In the genomic region with DNA sequence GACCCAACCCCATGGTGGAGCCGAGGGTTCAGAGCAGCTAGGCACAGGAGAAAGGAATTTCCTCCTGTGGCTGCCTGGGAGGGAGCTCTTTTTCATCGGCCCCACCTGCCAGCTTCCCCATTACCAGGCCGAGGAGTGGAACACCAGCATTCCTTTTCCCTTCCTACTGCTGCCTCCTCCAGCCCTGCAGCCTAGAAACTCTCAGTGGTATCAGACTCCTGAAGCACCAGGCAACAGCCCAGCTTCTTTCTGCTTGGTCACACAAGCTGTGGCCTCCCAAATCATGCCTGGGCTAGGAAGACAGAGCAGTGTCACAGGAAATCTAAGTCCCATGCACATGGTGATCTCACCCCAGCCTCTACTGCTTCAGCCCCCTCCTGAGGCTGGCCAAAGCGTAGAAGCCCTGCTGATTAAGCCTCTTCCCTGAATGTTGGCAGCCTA, we compare ENCODE assay signal across 14 cellular contexts. TPM values are rescaled to one million over a fixed set of nuclear protein-coding genes. Genes with fewer than 3 reads are reported as not detected.
A peak's percentile ranks its signal among the peaks of the same experiment; 100 is the strongest.
DNase-seq lines count a peak whose midpoint lies in the region; ATAC-seq and TF ChIP-seq lines count a peak whose summit lies in the region.
"Had no signal": no experiment of that assay in that cellular context is flagged by ENCODE, and none has a peak within 500 bp of the region (broad histone marks: within the 10 kb centered on the region; RNA-seq: fewer than 3 reads in every experiment).

No MANE protein-coding gene starts in this region.

- H3K4me1 ChIP-seq in thyroid gland, result peaks cover 0 to 6% of the 10 kb centered on the region in 2 donors
- H3K4me1 ChIP-seq in osteoblast (ENCODE audit: insufficient read depth, low read length), result no peaks in the 10 kb centered on the region
- H3K4me1 ChIP-seq: breast epithelium had no signal

- H2AFZ ChIP-seq in osteoblast (ENCODE audit: low read length), result no peak overlapping the region

- H4K20me1 ChIP-seq in osteoblast (ENCODE audit: insufficient read depth, low read length), result peaks cover 5% of the 10 kb centered on the region

- POLR2A ChIA-PET in T-cell (lab: Charles Lee), result interaction anchor here (0.6 kb wide), 2 partner anchors 30 to 106 kb away, joined by 3 read pairs; no protein-coding TSS in a partner anchor

- intact Hi-C loops in activated naive CD4-positive, alpha-beta T cell treated with anti-CD3 and anti-CD28 coated beads for 36 hours (cut with micrococcal nuclease), result loop anchor here (1.0 to 2.0 kb wide), 3 partner anchors 19 to 83 kb away; no protein-coding TSS in a partner anchor
- intact Hi-C loops in thyroid gland (cut with DNase I), result no loop called here

- ATAC-seq in T-cell (replicated peaks in 1 of 4), result no peak
- no peak for ATAC-seq in stimulated activated naive CD8-positive, alpha-beta T cell treated with anti-CD3 and anti-CD28 coated beads, Interleukin-15, amount 100 ng/mL, for 72 hours

- H3K27ac Mint-ChIP-seq in activated naive CD4-positive, alpha-beta T cell treated with anti-CD3 and anti-CD28 coated beads, Interleukin-2, amount 10 ng/mL, durations not matched to agents 7 days and 5 days, result peak overlapping the region; percentile 49
- no peak overlapping the region for H3K27ac Mint-ChIP-seq in activated naive CD4-positive, alpha-beta T cell treated with anti-CD3 and anti-CD28 coated beads for 36 hours
- H3K27ac Mint-ChIP-seq in T-cell, result peak overlapping the region; percentile 66 to 90
- no peak overlapping the region for H3K27ac Mint-ChIP-seq in stimulated activated naive CD8-positive, alpha-beta T cell treated with anti-CD3 and anti-CD28 coated beads, Interleukin-15, amount 100 ng/mL, for 72 hours

- WGBS in thyroid gland, 2 donors, result 83% methylated on average over 1 of the region's 4 CpGs; no CpG with 5 or more reads in 1 of the 2 donors

- H3K4me3 Mint-ChIP-seq in activated naive CD4-positive, alpha-beta T cell treated with anti-CD3 and anti-CD28 coated beads, Interleukin-2, amount 10 ng/mL, durations not matched to agents 7 days and 5 days, result no peak overlapping the region
- no peak overlapping the region for H3K4me3 Mint-ChIP-seq in activated naive CD4-positive, alpha-beta T cell treated with anti-CD3 and anti-CD28 coated beads for 36 hours
- peak overlapping the region; percentile 73 to 84 (median 75) for H3K4me3 Mint-ChIP-seq in T-cell
- H3K4me3 Mint-ChIP-seq in stimulated activated naive CD8-positive, alpha-beta T cell treated with anti-CD3 and anti-CD28 coated beads, Interleukin-15, amount 100 ng/mL, for 72 hours, result no peak overlapping the region

- peaks cover 75% of the 10 kb centered on the region for H3K27me3 Mint-ChIP-seq in activated naive CD4-positive, alpha-beta T cell treated with anti-CD3 and anti-CD28 coated beads, Interleukin-2, amount 10 ng/mL, durations not matched to agents 7 days and 5 days
- H3K27me3 Mint-ChIP-seq in activated naive CD4-positive, alpha-beta T cell treated with anti-CD3 and anti-CD28 coated beads for 36 hours (ENCODE audit: low read depth), result peaks cover 17% of the 10 kb centered on the region
- peaks cover 6 to 27% of the 10 kb centered on the region in 2 donors for H3K27me3 Mint-ChIP-seq in T-cell
- H3K27me3 Mint-ChIP-seq in stimulated activated naive CD8-positive, alpha-beta T cell treated with anti-CD3 and anti-CD28 coated beads, Interleukin-15, amount 100 ng/mL, for 72 hours, result peaks cover 60% of the 10 kb centered on the region

- H3K9me3 Mint-ChIP-seq in activated naive CD4-positive, alpha-beta T cell treated with anti-CD3 and anti-CD28 coated beads, Interleukin-2, amount 10 ng/mL, durations not matched to agents 7 days and 5 days, result no peaks in the 10 kb centered on the region
- H3K9me3 Mint-ChIP-seq in activated naive CD4-positive, alpha-beta T cell treated with anti-CD3 and anti-CD28 coated beads for 36 hours, result no peaks in the 10 kb centered on the region
- H3K9me3 Mint-ChIP-seq in T-cell, result no peaks in the 10 kb centered on the region
- H3K9me3 Mint-ChIP-seq in stimulated activated naive CD8-positive, alpha-beta T cell treated with anti-CD3 and anti-CD28 coated beads, Interleukin-15, amount 100 ng/mL, for 72 hours, result no peaks in the 10 kb centered on the region
- H3K9me3 Mint-ChIP-seq: activated B cell treated with CpG ODN at 0.5 μM for 24 hours; activated T-helper 2 cell treated with anti-CD3 and anti-CD28 coated beads, Interferon-gamma antibody, Interleukin-2, Interleukin-4, amounts not matched to agents 10 μg/mL and 5 μg/mL and 100 μg/mL, durations not matched to agents 14 hours and 24 hours and 36 hours had no signal

- H3K36me3 Mint-ChIP-seq in activated naive CD4-positive, alpha-beta T cell treated with anti-CD3 and anti-CD28 coated beads, Interleukin-2, amount 10 ng/mL, durations not matched to agents 7 days and 5 days, result no peaks in the 10 kb centered on the region
- H3K36me3 Mint-ChIP-seq in activated naive CD4-positive, alpha-beta T cell treated with anti-CD3 and anti-CD28 coated beads for 36 hours (ENCODE audit: low read depth), result no peaks in the 10 kb centered on the region
- no peaks in the 10 kb centered on the region for H3K36me3 Mint-ChIP-seq in T-cell

- H3K4me3 ChIP-seq in thyroid gland (replicated peaks in 1 of 3) (no peak overlapping the region), osteoblast (ENCODE audit: insufficient read depth, low read length) (no peak overlapping the region)
- H3K4me3 ChIP-seq: breast epithelium had no signal

- H3K4me1 Mint-ChIP-seq in activated naive CD4-positive, alpha-beta T cell treated with anti-CD3 and anti-CD28 coated beads, Interleukin-2, amount 10 ng/mL, durations not matched to agents 7 days and 5 days, result peaks cover 47% of the 10 kb centered on the region
- H3K4me1 Mint-ChIP-seq in activated naive CD4-positive, alpha-beta T cell treated with anti-CD3 and anti-CD28 coated beads for 36 hours (ENCODE audit: low read depth), result peaks cover 31% of the 10 kb centered on the region
- H3K4me1 Mint-ChIP-seq in T-cell, result peaks cover 35 to 74% (median 69%) of the 10 kb centered on the region in 3 donors
- H3K4me1 Mint-ChIP-seq in stimulated activated naive CD8-positive, alpha-beta T cell treated with anti-CD3 and anti-CD28 coated beads, Interleukin-15, amount 100 ng/mL, for 72 hours, result peaks cover 41% of the 10 kb centered on the region

- H3K27ac ChIP-seq in thyroid gland (no peak overlapping the region), osteoblast (ENCODE audit: low read depth, low read length) (no peak overlapping the region)
- H3K27ac ChIP-seq: breast epithelium had no signal

- CTCF ChIA-PET in activated naive CD4-positive, alpha-beta T cell treated with anti-CD3 and anti-CD28 coated beads, Interleukin-2, amount 10 ng/mL, durations not matched to agents 7 days and 5 days (lab: Charles Lee), result no interaction called here
- CTCF ChIA-PET in activated naive CD4-positive, alpha-beta T cell treated with anti-CD3 and anti-CD28 coated beads for 36 hours (lab: Charles Lee), result no interaction called here
- CTCF ChIA-PET in T-cell (lab: Charles Lee), result interaction anchor here in 1 of 2 donors (0.7 to 0.8 kb wide), 2 partner anchors 13 to 59 kb away, joined by 3 read pairs; no protein-coding TSS in a partner anchor

- H3K36me3 ChIP-seq in thyroid gland (no peaks in the 10 kb centered on the region), osteoblast (ENCODE audit: insufficient read depth, low read length) (no peaks in the 10 kb centered on the region)
- H3K36me3 ChIP-seq: breast epithelium had no signal

- TF ChIP-seq CTCF in thyroid gland (IDR thresholded peaks at IDR 0.05) (no peak), osteoblast (IDR thresholded peaks at IDR 0.05; ENCODE audit: extremely low read depth, low read depth, low read length) (no peak)

- H3K4me2 ChIP-seq in osteoblast (ENCODE audit: insufficient read depth, low read length), result no peak overlapping the region

- H3K79me2 ChIP-seq in osteoblast (ENCODE audit: insufficient read depth, low read length), result no peaks in the 10 kb centered on the region

- TF ChIP-seq POLR2A in thyroid gland (IDR thresholded peaks at IDR 0.05), result no peak

- no peak for DNase-seq in activated naive CD4-positive, alpha-beta T cell treated with anti-CD3 and anti-CD28 coated beads, Interleukin-2, amount 10 ng/mL, durations not matched to agents 7 days and 5 days
- no peak for DNase-seq in activated naive CD4-positive, alpha-beta T cell treated with anti-CD3 and anti-CD28 coated beads for 36 hours
- DNase-seq in T-cell, result no peak
- DNase-seq in kidney tubule cell (ENCODE audit: low spot score), result peak; percentile 66
- DNase-seq in thyroid gland, result peak; percentile 8 to 20
- DNase-seq in stimulated activated naive CD8-positive, alpha-beta T cell treated with anti-CD3 and anti-CD28 coated beads, Interleukin-15, amount 100 ng/mL, for 72 hours, result no peak
- DNase-seq in NCI-H2227 (lab: John Stamatoyannopoulos, UW; ENCODE audit: unreplicated experiment), result no peak
- no peak for DNase-seq in osteoblast (ENCODE audit: insufficient read length, low spot score, missing footprints)
- DNase-seq: DMS79, NCI-H1105 treated with DMSO at 0.1 percent for 48 hours, NCI-H526 had no signal

- H3K27me3 ChIP-seq in thyroid gland (no peaks in the 10 kb centered on the region), osteoblast (ENCODE audit: insufficient read depth, low read length) (peaks cover 47% of the 10 kb centered on the region)

- H3K9me3 ChIP-seq in thyroid gland (no peaks in the 10 kb centered on the region), osteoblast (ENCODE audit: low read depth, low read length) (no peaks in the 10 kb centered on the region)
- H3K9me3 ChIP-seq: breast epithelium had no signal

RNA-seq across cellular contexts. Expression of a gene that starts 30.1 kb away (rescaled TPM):
- total RNA-seq in activated naive CD4-positive, alpha-beta T cell treated with anti-CD3 and anti-CD28 coated beads for 36 hours, result under 1 TPM; 0.10 TPM
- total RNA-seq in T-cell (1 to 10 TPM in 4 of 5 donors, under 1 TPM in 1; 0.98 to 8.7 (median 3.4) TPM), thyroid gland (1 to 10 TPM; 3.6 to 6.6 (median 5.9) TPM), osteoblast (2.1 and 2.2 TPM in 2 replicates)

Comparison
In these comparisons a context has a peak if more than half of its experiments do, and no peak if none do; other contexts are left out.
1. H3K27ac Mint-ChIP-seq: peak in activated naive CD4-positive, alpha-beta T cell treated with anti-CD3 and anti-CD28 coated beads, Interleukin-2, amount 10 ng/mL, durations not matched to agents 7 days and 5 days (single experiment) and T-cell (2 of 2); none in activated naive CD4-positive, alpha-beta T cell treated with anti-CD3 and anti-CD28 coated beads for 36 hours (single experiment) and stimulated activated naive CD8-positive, alpha-beta T cell treated with anti-CD3 and anti-CD28 coated beads, Interleukin-15, amount 100 ng/mL, for 72 hours (0 of 2).
2. DNase-seq: peak in kidney tubule cell (single experiment) and thyroid gland (2 of 2); none in activated naive CD4-positive, alpha-beta T cell treated with anti-CD3 and anti-CD28 coated beads, Interleukin-2, amount 10 ng/mL, durations not matched to agents 7 days and 5 days (single experiment), activated naive CD4-positive, alpha-beta T cell treated with anti-CD3 and anti-CD28 coated beads for 36 hours (single experiment), T-cell (0 of 34), stimulated activated naive CD8-positive, alpha-beta T cell treated with anti-CD3 and anti-CD28 coated beads, Interleukin-15, amount 100 ng/mL, for 72 hours (0 of 2), NCI-H2227 (single experiment) and osteoblast (single experiment).
3. H3K4me3 Mint-ChIP-seq: peak in T-cell (3 of 3); none in activated naive CD4-positive, alpha-beta T cell treated with anti-CD3 and anti-CD28 coated beads, Interleukin-2, amount 10 ng/mL, durations not matched to agents 7 days and 5 days (single experiment), activated naive CD4-positive, alpha-beta T cell treated with anti-CD3 and anti-CD28 coated beads for 36 hours (single experiment) and stimulated activated naive CD8-positive, alpha-beta T cell treated with anti-CD3 and anti-CD28 coated beads, Interleukin-15, amount 100 ng/mL, for 72 hours (0 of 2).